In genomic region chr4:110514889-110515479, GRCh38 we compare ENCODE assay signal across 8 cellular contexts. TPM values are rescaled to one million over a fixed set of nuclear protein-coding genes. Genes with fewer than 3 reads are reported as not detected.
DNase-seq lines count a peak whose midpoint lies in the region; ATAC-seq and TF ChIP-seq lines count a peak whose summit lies in the region.

No MANE protein-coding gene starts in this region.

- peak; percentile 74 for TF ChIP-seq CTCF in Loucy (conservative IDR thresholded peaks at IDR 0.05; ENCODE audit: low read length)

- no peaks in the 10 kb centered on the region for H4K20me1 ChIP-seq in Loucy (ENCODE audit: insufficient read depth, low read length, poor library complexity, severe bottlenecking)

- H3K4me1 ChIP-seq in Loucy (ENCODE audit: insufficient read depth, low read length, poor library complexity, severe bottlenecking): peaks cover 6% of the 10 kb centered on the region

- no peaks in the 10 kb centered on the region for H3K36me3 Mint-ChIP-seq in activated CD4-positive, alpha-beta memory T cell treated with anti-CD3 and anti-CD28 coated beads for 36 hours

- DNase-seq in NCI-H2029 treated with DMSO at 0.1 percent for 48 hours (lab: John Stamatoyannopoulos, UW) (peak; percentile 41), NCI-H2029 (lab: John Stamatoyannopoulos, UW) (no peak), inferior parietal cortex (ENCODE audit: extremely low spot score) (peak; percentile 67), T1000 (lab: John Stamatoyannopoulos, UW) (no peak)
- DNase-seq in activated CD4-positive, alpha-beta memory T cell treated with anti-CD3 and anti-CD28 coated beads for 36 hours: no peak

- H3K9me3 ChIP-seq in Loucy (ENCODE audit: insufficient read depth, low read depth, low read length): no peaks in the 10 kb centered on the region

- no peaks in the 10 kb centered on the region for H3K27me3 ChIP-seq in Loucy (ENCODE audit: insufficient read depth, low read length, poor library complexity, severe bottlenecking)

- H3K9me2 ChIP-seq in Loucy (replicated peaks; ENCODE audit: low read depth, low read length): no peaks in the 10 kb centered on the region

- no peak overlapping the region for H3K27ac Mint-ChIP-seq in activated CD4-positive, alpha-beta memory T cell treated with anti-CD3 and anti-CD28 coated beads for 36 hours

- H3K79me2 ChIP-seq in Loucy (ENCODE audit: insufficient read depth, low read length): no peaks in the 10 kb centered on the region

- peak overlapping the region; percentile 72 for H3K9ac ChIP-seq in Loucy (ENCODE audit: low read depth, low read length, poor library complexity, severe bottlenecking)

- H3F3A ChIP-seq in Loucy (ENCODE audit: low read depth): no peaks in the 10 kb centered on the region

- H3K4me3 Mint-ChIP-seq in activated CD4-positive, alpha-beta memory T cell treated with anti-CD3 and anti-CD28 coated beads for 36 hours: peak overlapping the region; percentile 91

- CTCF ChIA-PET in activated CD4-positive, alpha-beta memory T cell treated with anti-CD3 and anti-CD28 coated beads for 36 hours (lab: Charles Lee): interaction anchor here (0.8 to 14.7 kb wide), 11 partner anchors 9 to 573 kb away, joined by 3 to 278 read pairs (median 4); no protein-coding TSS in a partner anchor

- H3K4me2 ChIP-seq in Loucy (ENCODE audit: low read depth, low read length, poor library complexity, severe bottlenecking): peak overlapping the region; percentile 85

- POLR2A ChIA-PET in activated CD4-positive, alpha-beta memory T cell treated with anti-CD3 and anti-CD28 coated beads for 36 hours (lab: Charles Lee): no interaction called here

- H3K9me3 Mint-ChIP-seq in activated CD4-positive, alpha-beta memory T cell treated with anti-CD3 and anti-CD28 coated beads for 36 hours: no peaks in the 10 kb centered on the region

- peaks cover 2% of the 10 kb centered on the region for H3K27me3 Mint-ChIP-seq in activated CD4-positive, alpha-beta memory T cell treated with anti-CD3 and anti-CD28 coated beads for 36 hours

- H3K36me3 ChIP-seq in Loucy (ENCODE audit: insufficient read depth, low read length): no peaks in the 10 kb centered on the region

- intact Hi-C loops in activated CD4-positive, alpha-beta memory T cell treated with anti-CD3 and anti-CD28 coated beads for 36 hours (cut with micrococcal nuclease): loop anchor here (1.0 to 5.0 kb wide), 3 partner anchors 318 to 1093 kb away; partner anchors contain the start of gene ELOVL6

- H3K4me3 ChIP-seq in Loucy (ENCODE audit: low read length, poor library complexity, severe bottlenecking): peak overlapping the region; percentile 82

- peak overlapping the region; percentile 89 for H2AFZ ChIP-seq in Loucy (ENCODE audit: low read length)

- ATAC-seq in HG03159 (IDR thresholded peaks at IDR 0.05; ENCODE audit: unreplicated experiment) (no peak), GM21619 (IDR thresholded peaks at IDR 0.05; ENCODE audit: unreplicated experiment) (no peak)

- peaks cover 12% of the 10 kb centered on the region for H3K4me1 Mint-ChIP-seq in activated CD4-positive, alpha-beta memory T cell treated with anti-CD3 and anti-CD28 coated beads for 36 hours (ENCODE audit: low read depth)

RNA-seq across cellular contexts. Expression of gene ENPEP, which starts 39.0 kb away (rescaled TPM):
- total RNA-seq in activated CD4-positive, alpha-beta memory T cell treated with anti-CD3 and anti-CD28 coated beads for 36 hours: not detected

Comparison
In these comparisons a context has a peak if more than half of its experiments do, and no peak if none do; other contexts are left out.
1. DNase-seq: peak in NCI-H2029 treated with DMSO at 0.1 percent for 48 hours (single experiment) and inferior parietal cortex (single experiment); none in NCI-H2029 (single experiment), activated CD4-positive, alpha-beta memory T cell treated with anti-CD3 and anti-CD28 coated beads for 36 hours (single experiment) and T1000 (single experiment).